Comparison of ENCODE assay signal across 1 cellular context in the genomic region with DNA sequence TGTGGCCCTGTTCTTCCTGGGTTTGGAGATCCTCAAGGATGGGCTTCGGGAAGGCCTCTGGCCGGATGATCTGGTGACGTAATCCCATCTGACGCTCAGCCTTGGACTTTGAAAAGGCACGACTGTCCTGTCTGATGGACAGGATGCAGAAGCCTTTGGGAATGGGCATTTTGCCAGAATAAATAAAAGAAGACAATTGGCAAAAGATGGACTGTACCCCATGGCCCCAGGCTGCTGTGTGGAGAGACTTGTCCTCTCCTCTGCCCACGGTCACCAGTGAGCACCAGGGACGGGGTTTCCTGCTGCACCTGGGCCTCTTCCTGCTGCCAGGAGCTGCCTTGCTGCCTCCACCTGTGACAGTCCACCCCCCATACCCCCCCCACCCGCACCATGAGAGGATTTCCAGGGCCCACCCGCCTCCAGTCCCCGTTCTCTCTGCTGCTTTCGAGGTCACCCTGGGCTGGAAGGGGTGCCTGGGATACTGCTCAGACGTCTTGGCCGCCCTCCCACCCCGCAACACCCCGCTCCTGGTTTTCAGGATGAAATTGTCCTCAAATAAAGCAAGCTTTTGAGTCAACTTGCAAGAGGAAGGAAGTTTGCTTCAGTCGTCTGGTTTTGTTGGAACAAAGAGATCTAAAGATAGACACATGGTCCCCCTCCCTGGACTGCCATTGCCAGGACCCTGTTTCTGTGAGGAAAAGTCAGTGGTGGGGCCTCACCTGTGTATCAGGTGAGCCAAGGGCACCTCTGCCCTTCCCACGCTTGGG.
A peak's percentile ranks its signal among the peaks of the same experiment; 100 is the strongest.
TF ChIP-seq lines count a peak whose summit lies in the region.

No MANE protein-coding gene starts in this region.

TF ChIP-seq in HepG2, 621 proteins besides CTCF, POLR2A, EP300 and RAD21 (continued from another document and continues in another):
- TF ChIP-seq, protein P1, sequence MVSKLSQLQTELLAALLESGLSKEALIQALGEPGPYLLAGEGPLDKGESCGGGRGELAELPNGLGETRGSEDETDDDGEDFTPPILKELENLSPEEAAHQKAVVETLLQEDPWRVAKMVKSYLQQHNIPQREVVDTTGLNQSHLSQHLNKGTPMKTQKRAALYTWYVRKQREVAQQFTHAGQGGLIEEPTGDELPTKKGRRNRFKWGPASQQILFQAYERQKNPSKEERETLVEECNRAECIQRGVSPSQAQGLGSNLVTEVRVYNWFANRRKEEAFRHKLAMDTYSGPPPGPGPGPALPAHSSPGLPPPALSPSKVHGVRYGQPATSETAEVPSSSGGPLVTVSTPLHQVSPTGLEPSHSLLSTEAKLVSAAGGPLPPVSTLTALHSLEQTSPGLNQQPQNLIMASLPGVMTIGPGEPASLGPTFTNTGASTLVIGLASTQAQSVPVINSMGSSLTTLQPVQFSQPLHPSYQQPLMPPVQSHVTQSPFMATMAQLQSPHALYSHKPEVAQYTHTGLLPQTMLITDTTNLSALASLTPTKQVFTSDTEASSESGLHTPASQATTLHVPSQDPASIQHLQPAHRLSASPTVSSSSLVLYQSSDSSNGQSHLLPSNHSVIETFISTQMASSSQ (IDR thresholded peaks at IDR 0.05; ENCODE audit: low read depth): peak; percentile 19; the same call in 1 of the 2 replicates
- TF ChIP-seq, protein P1 (CRISPR knock-in tag; IDR thresholded peaks at IDR 0.05; ENCODE audit: borderline replicate concordance): peak; percentile 71; the same call in 1 of the 2 replicates
- TF ChIP-seq, protein P2, sequence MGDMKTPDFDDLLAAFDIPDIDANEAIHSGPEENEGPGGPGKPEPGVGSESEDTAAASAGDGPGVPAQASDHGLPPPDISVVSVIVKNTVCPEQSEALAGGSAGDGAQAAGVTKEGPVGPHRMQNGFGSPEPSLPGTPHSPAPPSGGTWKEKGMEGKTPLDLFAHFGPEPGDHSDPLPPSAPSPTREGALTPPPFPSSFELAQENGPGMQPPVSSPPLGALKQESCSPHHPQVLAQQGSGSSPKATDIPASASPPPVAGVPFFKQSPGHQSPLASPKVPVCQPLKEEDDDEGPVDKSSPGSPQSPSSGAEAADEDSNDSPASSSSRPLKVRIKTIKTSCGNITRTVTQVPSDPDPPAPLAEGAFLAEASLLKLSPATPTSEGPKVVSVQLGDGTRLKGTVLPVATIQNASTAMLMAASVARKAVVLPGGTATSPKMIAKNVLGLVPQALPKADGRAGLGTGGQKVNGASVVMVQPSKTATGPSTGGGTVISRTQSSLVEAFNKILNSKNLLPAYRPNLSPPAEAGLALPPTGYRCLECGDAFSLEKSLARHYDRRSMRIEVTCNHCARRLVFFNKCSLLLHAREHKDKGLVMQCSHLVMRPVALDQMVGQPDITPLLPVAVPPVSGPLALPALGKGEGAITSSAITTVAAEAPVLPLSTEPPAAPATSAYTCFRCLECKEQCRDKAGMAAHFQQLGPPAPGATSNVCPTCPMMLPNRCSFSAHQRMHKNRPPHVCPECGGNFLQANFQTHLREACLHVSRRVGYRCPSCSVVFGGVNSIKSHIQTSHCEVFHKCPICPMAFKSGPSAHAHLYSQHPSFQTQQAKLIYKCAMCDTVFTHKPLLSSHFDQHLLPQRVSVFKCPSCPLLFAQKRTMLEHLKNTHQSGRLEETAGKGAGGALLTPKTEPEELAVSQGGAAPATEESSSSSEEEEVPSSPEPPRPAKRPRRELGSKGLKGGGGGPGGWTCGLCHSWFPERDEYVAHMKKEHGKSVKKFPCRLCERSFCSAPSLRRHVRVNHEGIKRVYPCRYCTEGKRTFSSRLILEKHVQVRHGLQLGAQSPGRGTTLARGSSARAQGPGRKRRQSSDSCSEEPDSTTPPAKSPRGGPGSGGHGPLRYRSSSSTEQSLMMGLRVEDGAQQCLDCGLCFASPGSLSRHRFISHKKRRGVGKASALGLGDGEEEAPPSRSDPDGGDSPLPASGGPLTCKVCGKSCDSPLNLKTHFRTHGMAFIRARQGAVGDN (CRISPR knock-in tag; IDR thresholded peaks at IDR 0.05): peak; percentile 89
- TF ChIP-seq ZNF510 (CRISPR knock-in tag; IDR thresholded peaks at IDR 0.05; ENCODE audit: low read depth) (0 out of 2 replicates have a peak, but pooled peaks have one; percentile 4), DNMT3B (CRISPR knock-in tag; conservative IDR thresholded peaks at IDR 0.05) (no peak; the same call in 1 of the 2 replicates), CAMTA2 (CRISPR knock-in tag; IDR thresholded peaks at IDR 0.05; ENCODE audit: borderline replicate concordance) (no peak), ZZZ3 (CRISPR knock-in tag; IDR thresholded peaks at IDR 0.05; ENCODE audit: borderline replicate concordance) (0 out of 2 replicates have a peak, but pooled peaks have one; percentile 23), NFKBIZ (CRISPR knock-in tag; IDR thresholded peaks at IDR 0.05) (peak; percentile 60; the same call in 1 of the 2 replicates), TEAD3 (CRISPR knock-in tag; optimal IDR thresholded peaks at IDR 0.05; ENCODE audit: borderline replicate concordance) (peak; percentile 46), NFYC (CRISPR knock-in tag; IDR thresholded peaks at IDR 0.05) (peak; percentile 23; the same call in 1 of the 2 replicates), CCDC6 (CRISPR knock-in tag; IDR thresholded peaks at IDR 0.05) (0 out of 2 replicates have a peak, but pooled peaks have one; percentile 49), RFXAP (CRISPR knock-in tag; IDR thresholded peaks at IDR 0.05; ENCODE audit: borderline replicate concordance) (no peak), KLF16 (CRISPR knock-in tag; IDR thresholded peaks at IDR 0.05) (peak in 1 of 2 experiments; percentile 69; a peak in 2 of 4 replicates), ZSCAN21 (CRISPR knock-in tag; IDR thresholded peaks at IDR 0.05; ENCODE audit: borderline replicate concordance) (peak; percentile 38; the same call in 1 of the 2 replicates), FOSL2 (CRISPR knock-in tag; IDR thresholded peaks at IDR 0.05) (peak; percentile 80), ZMYM3 (CRISPR knock-in tag; IDR thresholded peaks at IDR 0.05) (0 out of 2 replicates have a peak, but pooled peaks have one; percentile 14), FOXM1 (CRISPR knock-in tag; IDR thresholded peaks at IDR 0.05) (no peak), ZNF383 (CRISPR knock-in tag; IDR thresholded peaks at IDR 0.05; ENCODE audit: borderline replicate concordance) (no peak), ZBTB7A (CRISPR knock-in tag; IDR thresholded peaks at IDR 0.05) (peak; percentile 45; the same call in 1 of the 2 replicates), SIX4 (CRISPR knock-in tag; IDR thresholded peaks at IDR 0.05) (0 out of 2 replicates have a peak, but pooled peaks have one; percentile 35), ZNF879 (CRISPR knock-in tag; IDR thresholded peaks at IDR 0.05) (no peak), ZNF790 (CRISPR knock-in tag; IDR thresholded peaks at IDR 0.05; ENCODE audit: borderline replicate concordance) (no peak)
- TF ChIP-seq, protein P3, sequence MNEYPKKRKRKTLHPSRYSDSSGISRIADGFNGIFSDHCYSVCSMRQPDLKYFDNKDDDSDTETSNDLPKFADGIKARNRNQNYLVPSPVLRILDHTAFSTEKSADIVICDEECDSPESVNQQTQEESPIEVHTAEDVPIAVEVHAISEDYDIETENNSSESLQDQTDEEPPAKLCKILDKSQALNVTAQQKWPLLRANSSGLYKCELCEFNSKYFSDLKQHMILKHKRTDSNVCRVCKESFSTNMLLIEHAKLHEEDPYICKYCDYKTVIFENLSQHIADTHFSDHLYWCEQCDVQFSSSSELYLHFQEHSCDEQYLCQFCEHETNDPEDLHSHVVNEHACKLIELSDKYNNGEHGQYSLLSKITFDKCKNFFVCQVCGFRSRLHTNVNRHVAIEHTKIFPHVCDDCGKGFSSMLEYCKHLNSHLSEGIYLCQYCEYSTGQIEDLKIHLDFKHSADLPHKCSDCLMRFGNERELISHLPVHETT (CRISPR knock-in tag; conservative IDR thresholded peaks at IDR 0.05): 0 out of 2 replicates have a peak, but pooled peaks have one; percentile 31
- TF ChIP-seq, protein P4, sequence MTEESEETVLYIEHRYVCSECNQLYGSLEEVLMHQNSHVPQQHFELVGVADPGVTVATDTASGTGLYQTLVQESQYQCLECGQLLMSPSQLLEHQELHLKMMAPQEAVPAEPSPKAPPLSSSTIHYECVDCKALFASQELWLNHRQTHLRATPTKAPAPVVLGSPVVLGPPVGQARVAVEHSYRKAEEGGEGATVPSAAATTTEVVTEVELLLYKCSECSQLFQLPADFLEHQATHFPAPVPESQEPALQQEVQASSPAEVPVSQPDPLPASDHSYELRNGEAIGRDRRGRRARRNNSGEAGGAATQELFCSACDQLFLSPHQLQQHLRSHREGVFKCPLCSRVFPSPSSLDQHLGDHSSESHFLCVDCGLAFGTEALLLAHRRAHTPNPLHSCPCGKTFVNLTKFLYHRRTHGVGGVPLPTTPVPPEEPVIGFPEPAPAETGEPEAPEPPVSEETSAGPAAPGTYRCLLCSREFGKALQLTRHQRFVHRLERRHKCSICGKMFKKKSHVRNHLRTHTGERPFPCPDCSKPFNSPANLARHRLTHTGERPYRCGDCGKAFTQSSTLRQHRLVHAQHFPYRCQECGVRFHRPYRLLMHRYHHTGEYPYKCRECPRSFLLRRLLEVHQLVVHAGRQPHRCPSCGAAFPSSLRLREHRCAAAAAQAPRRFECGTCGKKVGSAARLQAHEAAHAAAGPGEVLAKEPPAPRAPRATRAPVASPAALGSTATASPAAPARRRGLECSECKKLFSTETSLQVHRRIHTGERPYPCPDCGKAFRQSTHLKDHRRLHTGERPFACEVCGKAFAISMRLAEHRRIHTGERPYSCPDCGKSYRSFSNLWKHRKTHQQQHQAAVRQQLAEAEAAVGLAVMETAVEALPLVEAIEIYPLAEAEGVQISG (CRISPR knock-in tag; IDR thresholded peaks at IDR 0.05): peak; percentile 56; the same call in 1 of the 2 replicates
- TF ChIP-seq, protein P5, sequence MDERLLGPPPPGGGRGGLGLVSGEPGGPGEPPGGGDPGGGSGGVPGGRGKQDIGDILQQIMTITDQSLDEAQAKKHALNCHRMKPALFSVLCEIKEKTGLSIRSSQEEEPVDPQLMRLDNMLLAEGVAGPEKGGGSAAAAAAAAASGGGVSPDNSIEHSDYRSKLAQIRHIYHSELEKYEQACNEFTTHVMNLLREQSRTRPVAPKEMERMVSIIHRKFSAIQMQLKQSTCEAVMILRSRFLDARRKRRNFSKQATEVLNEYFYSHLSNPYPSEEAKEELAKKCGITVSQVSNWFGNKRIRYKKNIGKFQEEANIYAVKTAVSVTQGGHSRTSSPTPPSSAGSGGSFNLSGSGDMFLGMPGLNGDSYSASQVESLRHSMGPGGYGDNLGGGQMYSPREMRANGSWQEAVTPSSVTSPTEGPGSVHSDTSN (CRISPR knock-in tag; IDR thresholded peaks at IDR 0.05): peak; percentile 66
- TF ChIP-seq, protein P6, sequence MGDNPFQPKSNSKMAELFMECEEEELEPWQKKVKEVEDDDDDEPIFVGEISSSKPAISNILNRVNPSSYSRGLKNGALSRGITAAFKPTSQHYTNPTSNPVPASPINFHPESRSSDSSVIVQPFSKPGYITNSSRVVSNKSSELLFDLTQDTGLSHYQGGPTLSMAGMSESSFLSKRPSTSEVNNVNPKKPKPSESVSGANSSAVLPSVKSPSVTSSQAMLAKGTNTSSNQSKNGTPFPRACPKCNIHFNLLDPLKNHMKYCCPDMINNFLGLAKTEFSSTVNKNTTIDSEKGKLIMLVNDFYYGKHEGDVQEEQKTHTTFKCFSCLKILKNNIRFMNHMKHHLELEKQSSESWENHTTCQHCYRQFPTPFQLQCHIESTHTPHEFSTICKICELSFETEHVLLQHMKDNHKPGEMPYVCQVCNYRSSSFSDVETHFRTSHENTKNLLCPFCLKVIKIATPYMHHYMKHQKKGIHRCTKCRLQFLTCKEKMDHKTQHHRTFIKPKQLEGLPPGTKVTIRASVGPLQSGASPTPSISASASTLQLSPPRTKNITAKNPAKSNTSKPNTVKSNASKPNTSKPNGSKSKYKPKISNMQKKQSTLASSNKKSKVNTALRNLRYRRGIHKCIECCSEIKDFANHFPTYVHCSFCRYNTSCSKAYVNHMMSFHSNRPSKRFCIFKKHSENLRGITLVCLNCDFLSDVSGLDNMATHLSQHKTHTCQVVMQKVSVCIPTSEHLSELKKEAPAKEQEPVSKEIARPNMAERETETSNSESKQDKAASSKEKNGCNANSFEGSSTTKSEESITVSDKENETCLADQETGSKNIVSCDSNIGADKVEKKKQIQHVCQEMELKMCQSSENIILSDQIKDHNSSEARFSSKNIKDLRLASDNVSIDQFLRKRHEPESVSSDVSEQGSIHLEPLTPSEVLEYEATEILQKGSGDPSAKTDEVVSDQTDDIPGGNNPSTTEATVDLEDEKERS (CRISPR knock-in tag; IDR thresholded peaks at IDR 0.05): 0 out of 2 replicates have a peak, but pooled peaks have one; percentile 17
- TF ChIP-seq, protein P7, sequence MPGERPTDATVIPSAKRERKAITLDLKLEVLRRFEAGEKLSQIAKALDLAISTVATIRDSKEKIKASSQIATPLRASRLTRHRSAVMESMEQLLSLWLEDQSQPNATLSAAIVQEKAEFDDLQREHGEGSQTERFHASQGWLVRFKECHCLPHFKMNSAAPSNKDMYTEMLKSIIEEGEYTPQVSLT (CRISPR knock-in tag; IDR thresholded peaks at IDR 0.05; ENCODE audit: borderline replicate concordance, low read depth): no peak
- TF ChIP-seq, protein P8, sequence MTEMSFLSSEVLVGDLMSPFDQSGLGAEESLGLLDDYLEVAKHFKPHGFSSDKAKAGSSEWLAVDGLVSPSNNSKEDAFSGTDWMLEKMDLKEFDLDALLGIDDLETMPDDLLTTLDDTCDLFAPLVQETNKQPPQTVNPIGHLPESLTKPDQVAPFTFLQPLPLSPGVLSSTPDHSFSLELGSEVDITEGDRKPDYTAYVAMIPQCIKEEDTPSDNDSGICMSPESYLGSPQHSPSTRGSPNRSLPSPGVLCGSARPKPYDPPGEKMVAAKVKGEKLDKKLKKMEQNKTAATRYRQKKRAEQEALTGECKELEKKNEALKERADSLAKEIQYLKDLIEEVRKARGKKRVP (CRISPR knock-in tag; IDR thresholded peaks at IDR 0.05): peak in 1 of 2 experiments; percentile 59; a peak in 1 of 4 replicates
- TF ChIP-seq, protein P9, sequence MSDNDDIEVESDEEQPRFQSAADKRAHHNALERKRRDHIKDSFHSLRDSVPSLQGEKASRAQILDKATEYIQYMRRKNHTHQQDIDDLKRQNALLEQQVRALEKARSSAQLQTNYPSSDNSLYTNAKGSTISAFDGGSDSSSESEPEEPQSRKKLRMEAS (IDR thresholded peaks at IDR 0.05): peak; percentile 22
